8 cellular contexts compared by ENCODE assay signal in the genomic region with DNA sequence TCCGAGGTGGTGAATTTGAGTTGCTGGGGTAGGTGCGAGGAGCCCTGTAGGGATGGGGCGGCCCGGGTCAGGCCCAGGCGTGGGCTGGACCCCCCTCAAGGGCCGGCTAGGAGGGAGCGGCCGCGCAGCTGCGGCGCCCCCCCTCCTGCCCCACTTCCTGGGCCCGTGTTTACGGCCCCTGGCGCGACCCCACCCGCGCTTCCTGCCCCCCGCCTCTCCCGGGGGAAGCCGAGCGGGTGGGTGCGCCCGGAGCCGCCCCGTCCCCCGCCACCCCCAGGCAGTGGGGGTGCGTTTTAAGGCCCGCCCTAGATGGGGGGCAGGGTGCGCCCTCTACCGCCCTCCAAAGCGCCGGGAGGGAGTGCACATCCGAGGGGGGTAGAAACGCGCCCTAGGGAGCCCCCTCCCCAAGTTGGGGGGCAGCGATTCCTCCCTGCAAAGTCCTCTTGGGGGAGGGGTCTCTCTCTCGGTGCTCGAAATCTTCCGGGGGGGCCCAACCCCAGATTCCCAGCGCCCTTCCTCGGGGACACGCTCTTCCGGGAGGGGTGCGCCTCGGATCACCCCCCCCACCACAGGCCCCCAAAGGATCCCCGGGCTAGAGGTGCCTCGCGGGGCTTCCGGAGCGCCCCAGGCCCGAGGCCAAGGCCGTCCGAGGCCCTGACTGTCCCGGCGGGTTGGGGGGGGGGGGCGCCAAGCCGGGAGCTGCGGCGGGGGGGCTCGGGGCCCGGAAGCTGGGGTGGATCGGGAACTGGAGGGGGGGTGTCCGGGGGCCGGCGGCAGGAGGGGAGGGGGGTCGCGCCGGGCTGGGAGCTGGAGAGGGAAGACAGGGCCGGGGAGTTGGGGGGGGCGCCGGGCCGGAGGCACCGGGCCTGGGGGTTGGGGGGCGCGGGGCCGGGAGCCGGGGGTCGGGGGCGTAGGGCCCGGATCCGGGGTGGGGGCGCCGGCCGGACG. TPM values are rescaled to one million over a fixed set of nuclear protein-coding genes. Genes with fewer than 3 reads are reported as not detected.
A peak's percentile ranks its signal among the peaks of the same experiment; 100 is the strongest.
DNase-seq lines count a peak whose midpoint lies in the region; ATAC-seq and TF ChIP-seq lines count a peak whose summit lies in the region.

No MANE protein-coding gene starts in this region.

- H3K9me3 ChIP-seq in T-helper 17 cell (ENCODE audit: control insufficient read depth, low read length, poor library complexity, severe bottlenecking) (no peaks in the 10 kb centered on the region), iPS-18c (ENCODE audit: control insufficient read depth, insufficient read depth, low read length) (peaks cover 2% of the 10 kb centered on the region)

- H3K4me3 ChIP-seq in astrocyte of the spinal cord (ENCODE audit: low read depth, low read length), result peak overlapping the region; percentile 81
- peak overlapping the region; percentile 67 for H3K4me3 ChIP-seq in iPS-18c (ENCODE audit: insufficient read depth, low read depth, low read length)

- DNase-seq in NCI-H146 (lab: John Stamatoyannopoulos, UW) (peak; percentile 30), NCI-H146 treated with DMSO at 0.1 percent for 48 hours (lab: John Stamatoyannopoulos, UW; ENCODE audit: unreplicated experiment) (no peak), T-helper 17 cell (peak; percentile 59 to 63 (median 61)), astrocyte of the spinal cord (ENCODE audit: low read depth, low spot score) (no peak), inferior parietal cortex (ENCODE audit: extremely low spot score) (no peak)
- peak; percentile 21 to 29 for DNase-seq in stimulated activated CD4-positive, alpha-beta T cell treated with anti-CD3 and anti-CD28 coated beads, Interleukin-12 subunit alpha, Interleukin-12 subunit beta, amount 100 ng/mL, for 24 hours (ENCODE audit: low read depth in 2 of 2)

- peak overlapping the region; percentile 84 for H3K27ac Mint-ChIP-seq in T-helper 17 cell

- peak; percentile 8 for TF ChIP-seq CTCF in astrocyte of the spinal cord (IDR thresholded peaks at IDR 0.05; ENCODE audit: low read depth, low read length)

- H3K36me3 Mint-ChIP-seq in T-helper 17 cell (ENCODE audit: low read depth), result peaks cover 2% of the 10 kb centered on the region

- H3K4me3 Mint-ChIP-seq in T-helper 17 cell, result peak overlapping the region; percentile 90

- H3K27me3 Mint-ChIP-seq in T-helper 17 cell, result no peaks in the 10 kb centered on the region

- peak; percentile 69 for ATAC-seq in T-helper 17 cell
- ATAC-seq in GM18519 (IDR thresholded peaks at IDR 0.05; ENCODE audit: low FRiP score, unreplicated experiment), result no peak

- in situ Hi-C loops in astrocyte of the spinal cord (cut with HindIII; ENCODE audit: low sequenced_read_pairs), result no loop called here

- H3K4me1 Mint-ChIP-seq in T-helper 17 cell, result peaks cover 29% of the 10 kb centered on the region

RNA-seq across cellular contexts. Expression of a gene that starts 0.8 kb away (rescaled TPM):
- 100 to 1,000 TPM; 869 to 906 TPM for total RNA-seq in T-helper 17 cell

RNA-seq across cellular contexts. Expression of a gene that starts 32.4 kb away (rescaled TPM):
- 10 to 100 TPM in 1 of 2 donors, 1 to 10 TPM in 1; 9.5 to 13.1 TPM for total RNA-seq in T-helper 17 cell

RNA-seq across cellular contexts. Expression of a gene that starts 32.7 kb away (rescaled TPM):
- total RNA-seq in T-helper 17 cell, result 1 to 10 TPM in 1 of 2 donors, under 1 TPM in 1; 0.85 to 1.6 TPM

Comparison
In these comparisons a context has a peak if more than half of its experiments do, and no peak if none do; other contexts are left out.
1. DNase-seq: peak in NCI-H146 (single experiment), T-helper 17 cell (3 of 3) and stimulated activated CD4-positive, alpha-beta T cell treated with anti-CD3 and anti-CD28 coated beads, Interleukin-12 subunit alpha, Interleukin-12 subunit beta, amount 100 ng/mL, for 24 hours (2 of 2); none in NCI-H146 treated with DMSO at 0.1 percent for 48 hours (single experiment), astrocyte of the spinal cord (single experiment) and inferior parietal cortex (single experiment).